ENCODE assay signal across 23 cellular contexts in the genomic region with DNA sequence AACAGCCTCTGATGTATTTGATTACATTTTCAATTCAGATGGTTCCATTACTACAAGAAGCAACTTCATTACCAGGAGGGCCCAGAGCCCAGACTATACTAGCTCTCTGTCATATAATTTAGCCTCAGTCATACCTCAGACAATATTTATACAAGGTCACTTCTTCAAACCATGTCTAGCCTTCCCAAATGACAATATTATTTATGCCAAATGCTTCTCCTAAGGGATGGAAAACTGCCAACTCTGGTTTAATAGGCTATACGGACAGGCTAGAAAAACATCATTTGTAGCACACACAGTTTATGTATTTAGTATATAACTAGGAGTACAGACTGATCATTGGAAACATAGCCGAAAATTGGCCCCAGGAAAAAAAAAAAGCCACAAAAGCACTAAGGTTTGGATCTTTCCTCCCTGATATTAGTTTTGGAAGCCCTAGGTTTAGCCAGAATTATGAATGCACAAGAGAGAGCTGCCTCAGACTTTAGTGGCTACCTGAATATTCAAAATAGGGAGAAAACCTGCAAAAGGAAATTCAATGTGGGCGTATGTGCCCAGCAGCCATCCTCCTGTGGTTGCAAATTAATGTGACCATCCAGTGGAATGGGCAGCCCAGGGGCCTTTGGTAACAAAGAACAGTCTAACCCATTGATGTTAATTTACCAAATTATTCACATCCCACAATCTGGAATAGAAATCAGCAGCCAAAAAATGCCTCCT.
A peak's percentile ranks its signal among the peaks of the same experiment; 100 is the strongest.
DNase-seq lines count a peak whose midpoint lies in the region; ATAC-seq, FAIRE-seq and TF ChIP-seq lines count a peak whose summit lies in the region.
"Had no signal": no experiment of that assay in that cellular context is flagged by ENCODE, and none has a peak within 500 bp of the region (broad histone marks: within the 10 kb centered on the region; RNA-seq: fewer than 3 reads in every experiment).

No MANE protein-coding gene starts in this region.

- no peak for FAIRE-seq in GM12878 (lab: Jason Lieb, UNC)

- no peak for TF ChIP-seq EP300 in GM12878 (IDR thresholded peaks at IDR 0.05; ENCODE audit: borderline replicate concordance in 1 of 2, control insufficient read depth in 1 of 2, low read depth in 2 of 2, low read length in 2 of 2)

- no peak for TF ChIP-seq POLR2A in GM12878 (IDR thresholded peaks at IDR 0.05; ENCODE audit: low read depth, low read length)
- no peak for TF ChIP-seq POLR2A in spleen (IDR thresholded peaks at IDR 0.05)

- RAD21 ChIA-PET in GM12878 (lab: Charles Lee; ENCODE audit: unreplicated experiment), result interaction anchor here (1.0 to 11.0 kb wide), 8 partner anchors 8 to 414 kb away, joined by 3 to 123 read pairs (median 20); a partner anchor contains a TSS

- CTCF ChIA-PET in HEK293 (lab: Yijun Ruan, JAX), result no interaction called here
- CTCF ChIA-PET in GM12878 (lab: Yijun Ruan, JAX), result interaction anchor here (0.6 to 2.4 kb wide), 7 partner anchors 9 to 453 kb away, joined by 4 to 9 read pairs (median 5); no protein-coding TSS in a partner anchor

- peak overlapping the region; percentile 34; the same call in 1 of the 2 replicates for H3K27ac ChIP-seq in HEK293 (ENCODE audit: extremely low read depth, low read depth, low read length)
- H3K27ac ChIP-seq in GM12878 (ENCODE audit: control insufficient read depth, insufficient read depth), result peak overlapping the region; percentile 77
- peak overlapping the region in 6 of 8 donors; percentile 18 to 58 (median 40) for H3K27ac ChIP-seq in spleen
- H3K27ac ChIP-seq: epithelial cell of prostate, heart right ventricle, SJCRH30 had no signal

- no peak overlapping the region for H3K4me3 ChIP-seq in HEK293 (ENCODE audit: low read depth, low read length)
- H3K4me3 ChIP-seq in GM12878, result no peak overlapping the region
- H3K4me3 ChIP-seq in spleen, result no peak overlapping the region
- H3K4me3 ChIP-seq: HAP-1, heart right ventricle, Peyer's patch, SJCRH30 had no signal

- peaks cover 20% of the 10 kb centered on the region for H3K4me1 ChIP-seq in HEK293 (ENCODE audit: control insufficient read depth, insufficient read depth, low read length)
- H3K4me1 ChIP-seq in GM12878 (ENCODE audit: control insufficient read depth, insufficient read depth, low read length), result peaks cover 64% of the 10 kb centered on the region
- peaks cover 0 to 23% (median 13%) of the 10 kb centered on the region in 6 donors for H3K4me1 ChIP-seq in spleen
- H3K4me1 ChIP-seq: BE2C, Caco-2, HAP-1, SJCRH30 had no signal

- BruUV-seq in GM12878 (replicated peaks; lab: Mats Ljungman, UMichigan), result TSS peak; percentile 69

- 0 out of 2 replicates have a peak overlapping the region, but pooled peaks have one; percentile 22 for H3K9ac ChIP-seq in GM12878 (ENCODE audit: control insufficient read depth, insufficient read depth, low read length)

- DNase-seq in GM12878 (ENCODE audit: low read depth, low spot score) (no peak), spleen (no peak), T1000 (lab: John Stamatoyannopoulos, UW) (no peak), A172 (ENCODE audit: low spot score) (no peak), GM03348 (ENCODE audit: low spot score) (no peak)
- DNase-seq: activated CD4-positive, alpha-beta T cell treated with anti-CD3 and anti-CD28 coated beads for 36 hours; BE2C; Caco-2; cerebellar nuclear complex; heart right ventricle; midbrain; NCI-H1930; NCI-H446 treated with DMSO at 0.1 percent for 48 hours; nephron progenitor cell; posterior cingulate gyrus; SJCRH30; T-helper 1 cell had no signal

- POLR2A ChIA-PET in HEK293 (lab: Yijun Ruan, JAX) (no interaction called here), GM12878 (lab: Charles Lee) (interaction anchor here (0.7 to 5.0 kb wide), 8 partner anchors 11 to 1308 kb away, joined by 3 to 37 read pairs (median 4); no protein-coding TSS in a partner anchor)

- no peaks in the 10 kb centered on the region for H3K9me3 ChIP-seq in HEK293 (ENCODE audit: control insufficient read depth, insufficient read depth, low read depth, low read length)
- H3K9me3 ChIP-seq in GM12878 (replicated peaks; ENCODE audit: control insufficient read depth, insufficient read depth, low read length), result no peaks in the 10 kb centered on the region
- H3K9me3 ChIP-seq in spleen, result no peaks in the 10 kb centered on the region
- H3K9me3 ChIP-seq: BE2C, Caco-2, HAP-1, heart right ventricle, Peyer's patch had no signal

- no peak for TF ChIP-seq CTCF in HEK293 (tag by site-specific recombination; IDR thresholded peaks at IDR 0.05)
- no peak for TF ChIP-seq CTCF in GM12878 (IDR thresholded peaks at IDR 0.05 in 2 of 3, conservative IDR thresholded peaks at IDR 0.05 in 1 of 3; ENCODE audit: control insufficient read depth in 2 of 3, extremely low read depth in 1 of 3, insufficient read depth in 1 of 3, low read depth in 3 of 3, low read length in 3 of 3)
- TF ChIP-seq CTCF in spleen (IDR thresholded peaks at IDR 0.05 in 8 of 11, conservative IDR thresholded peaks at IDR 0.05 in 3 of 11), result no peak

- H4K20me1 ChIP-seq in GM12878 (ENCODE audit: control insufficient read depth, insufficient read depth), result no peaks in the 10 kb centered on the region

- H3K27me3 ChIP-seq in GM12878 (replicated peaks in 1 of 2; ENCODE audit: control insufficient read depth in 2 of 2, insufficient read depth in 2 of 2, low read length in 1 of 2) (no peaks in the 10 kb centered on the region), spleen (replicated peaks in 1 of 7) (no peaks in the 10 kb centered on the region)
- H3K27me3 ChIP-seq: heart right ventricle, Peyer's patch, SJCRH30 had no signal

- H3K36me3 ChIP-seq in HEK293 (ENCODE audit: control insufficient read depth in 2 of 2, insufficient read depth in 1 of 2, low read length in 2 of 2) (no peaks in the 10 kb centered on the region), GM12878 (ENCODE audit: control insufficient read depth in 2 of 2, insufficient read depth in 2 of 2, low read length in 1 of 2) (no peaks in the 10 kb centered on the region), spleen (no peaks in the 10 kb centered on the region)
- H3K36me3 ChIP-seq: BE2C, HAP-1, heart right ventricle, Peyer's patch, SJCRH30 had no signal

- 34% methylated on average over 3 of the region's 3 CpGs for WGBS in GM12878 (ENCODE audit: insufficient coverage, insufficient replicate concordance, low lambda C conversion rate, missing lambda C conversion rate)
- 67 to 81% (median 74%) methylated on average over 3 of the region's 3 CpGs for WGBS in spleen, 5 donors

- in situ Hi-C loops in GM12878 (cut with MboI), result loop anchor here (25.0 kb wide), 1 partner anchor 880 kb away; no protein-coding TSS in a partner anchor

- intact Hi-C loops in GM12878 (cut with micrococcal nuclease; ENCODE audit: unreplicated experiment), result loop anchor here (10.0 kb wide), 1 partner anchor 92 kb away; no protein-coding TSS in a partner anchor
- intact Hi-C loops in spleen (cut with DNase I; ENCODE audit: low total_unique reads), result no loop called here

- SMC1A ChIA-PET in GM12878 (lab: Charles Lee; ENCODE audit: uncharacterized antibody, unreplicated experiment), result interaction anchor here (0.7 to 25.4 kb wide), 17 partner anchors 8 to 418 kb away, joined by 3 to 614 read pairs (median 9); no protein-coding TSS in a partner anchor

- peak overlapping the region; percentile 87 for H3K4me2 ChIP-seq in GM12878 (ENCODE audit: control insufficient read depth, insufficient read depth)

- peak overlapping the region; percentile 30; the same call in 1 of the 2 replicates for H2AFZ ChIP-seq in GM12878 (ENCODE audit: control insufficient read depth, low read depth, low read length)

- H3K79me2 ChIP-seq in GM12878 (ENCODE audit: control insufficient read depth, insufficient read depth, low read length), result no peaks in the 10 kb centered on the region

- no peak for TF ChIP-seq RAD21 in GM12878 (IDR thresholded peaks at IDR 0.05; ENCODE audit: insufficient read depth, low read depth, low read length)

- ATAC-seq in GM18511 (IDR thresholded peaks at IDR 0.05; ENCODE audit: unreplicated experiment), result peak; percentile 2
- ATAC-seq in GM12878, result peak; percentile 1
- ATAC-seq: activated CD4-positive, alpha-beta T cell treated with anti-CD3 and anti-CD28 coated beads for 36 hours; left lobe of liver had no signal

TF ChIP-seq in HEK293, 187 proteins besides CTCF, POLR2A, EP300 and RAD21 (continues in another document):
- TF ChIP-seq, protein P1, sequence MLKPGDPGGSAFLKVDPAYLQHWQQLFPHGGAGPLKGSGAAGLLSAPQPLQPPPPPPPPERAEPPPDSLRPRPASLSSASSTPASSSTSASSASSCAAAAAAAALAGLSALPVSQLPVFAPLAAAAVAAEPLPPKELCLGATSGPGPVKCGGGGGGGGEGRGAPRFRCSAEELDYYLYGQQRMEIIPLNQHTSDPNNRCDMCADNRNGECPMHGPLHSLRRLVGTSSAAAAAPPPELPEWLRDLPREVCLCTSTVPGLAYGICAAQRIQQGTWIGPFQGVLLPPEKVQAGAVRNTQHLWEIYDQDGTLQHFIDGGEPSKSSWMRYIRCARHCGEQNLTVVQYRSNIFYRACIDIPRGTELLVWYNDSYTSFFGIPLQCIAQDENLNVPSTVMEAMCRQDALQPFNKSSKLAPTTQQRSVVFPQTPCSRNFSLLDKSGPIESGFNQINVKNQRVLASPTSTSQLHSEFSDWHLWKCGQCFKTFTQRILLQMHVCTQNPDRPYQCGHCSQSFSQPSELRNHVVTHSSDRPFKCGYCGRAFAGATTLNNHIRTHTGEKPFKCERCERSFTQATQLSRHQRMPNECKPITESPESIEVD (tag by site-specific recombination; IDR thresholded peaks at IDR 0.05), result 0 out of 2 replicates have a peak, but pooled peaks have one; percentile 35
- TF ChIP-seq ZNF335 (tag by site-specific recombination; conservative IDR thresholded peaks at IDR 0.05) (peak; percentile 60; the same call in 1 of the 2 replicates), ZNF596 (tag by site-specific recombination; IDR thresholded peaks at IDR 0.05) (no peak)

TF ChIP-seq in GM12878, 131 proteins besides CTCF, POLR2A, EP300 and RAD21:
- TF ChIP-seq POU2F2 (IDR thresholded peaks at IDR 0.05; ENCODE audit: borderline replicate concordance, low read depth, low read length) (peak; percentile 65; the same call in 1 of the 3 replicates), RUNX3 (IDR thresholded peaks at IDR 0.05; ENCODE audit: low read length) (peak; percentile 25; the same call in 1 of the 2 replicates), ETV6 (conservative IDR thresholded peaks at IDR 0.05 in 1 of 2, IDR thresholded peaks at IDR 0.05 in 1 of 2; ENCODE audit: borderline replicate concordance in 1 of 2, low read depth in 1 of 2) (no peak), STAT1 (conservative IDR thresholded peaks at IDR 0.05) (no peak)
- TF ChIP-seq, protein P2, sequence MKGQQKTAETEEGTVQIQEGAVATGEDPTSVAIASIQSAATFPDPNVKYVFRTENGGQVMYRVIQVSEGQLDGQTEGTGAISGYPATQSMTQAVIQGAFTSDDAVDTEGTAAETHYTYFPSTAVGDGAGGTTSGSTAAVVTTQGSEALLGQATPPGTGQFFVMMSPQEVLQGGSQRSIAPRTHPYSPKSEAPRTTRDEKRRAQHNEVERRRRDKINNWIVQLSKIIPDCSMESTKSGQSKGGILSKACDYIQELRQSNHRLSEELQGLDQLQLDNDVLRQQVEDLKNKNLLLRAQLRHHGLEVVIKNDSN (IDR thresholded peaks at IDR 0.05; ENCODE audit: borderline replicate concordance, extremely low read length, insufficient read depth, low read depth, low read length), result no peak
